In the genomic region with DNA sequence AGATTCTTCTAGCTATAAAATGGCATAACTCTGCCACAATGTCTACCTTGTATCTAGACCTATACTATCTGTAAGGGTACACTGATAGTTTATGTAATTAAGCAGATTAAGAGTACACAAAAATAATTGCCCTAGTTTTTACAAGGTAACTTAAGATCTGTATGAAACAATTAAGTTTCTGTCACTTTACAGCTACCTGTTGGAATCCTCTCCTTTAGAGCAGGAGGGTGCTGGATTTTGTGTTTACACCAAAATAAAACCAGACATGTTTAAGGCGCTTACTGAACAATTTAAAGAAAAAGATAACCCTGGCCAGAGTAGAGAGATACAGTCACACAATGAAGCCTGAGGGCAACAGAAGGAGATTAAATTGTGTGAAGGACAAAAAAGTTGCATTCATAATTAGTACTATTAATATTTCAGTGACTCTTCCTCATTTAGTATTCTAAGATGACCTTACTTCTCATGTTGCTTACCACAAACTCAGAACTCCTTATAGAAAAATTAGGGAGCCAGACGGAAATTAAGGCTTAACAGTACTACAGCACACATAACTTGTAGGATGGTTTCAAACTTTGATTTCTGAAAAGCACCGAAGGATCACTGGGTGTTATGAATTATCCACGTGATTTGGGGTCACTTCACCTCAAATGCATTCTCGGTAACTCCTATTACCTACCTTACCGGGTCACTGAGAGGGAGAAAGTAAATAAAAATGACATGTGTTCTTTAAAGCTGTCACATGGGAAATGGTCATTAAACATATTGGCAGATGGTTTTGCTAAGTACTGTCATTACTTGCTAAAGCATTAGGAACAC, we compare ENCODE assay signal across 8 cellular contexts. TPM values are rescaled to one million over a fixed set of nuclear protein-coding genes. Genes with fewer than 3 reads are reported as not detected.
DNase-seq lines count a peak whose midpoint lies in the region; ATAC-seq and TF ChIP-seq lines count a peak whose summit lies in the region.

No MANE protein-coding gene starts in this region.

- H3K4me1 Mint-ChIP-seq in activated T-cell treated with anti-CD3 and anti-CD28 coated beads, Interleukin-2, amount 50 U/mL, for 24 hours (ENCODE audit: low read depth): peaks cover 56% of the 10 kb centered on the region
- H3K4me1 Mint-ChIP-seq in T-cell: peaks cover 56 to 58% (median 57%) of the 10 kb centered on the region in 3 donors

- CTCF ChIA-PET in T-cell (lab: Charles Lee): interaction anchor here (0.5 to 2.7 kb wide), 6 partner anchors 20 to 400 kb away, joined by 3 to 9 read pairs (median 4); no protein-coding TSS in a partner anchor

- peak overlapping the region in 20 of 21 experiments; percentile 94 to 100 (median 99) for H3K27ac ChIP-seq in skin epidermis

- H3K27ac Mint-ChIP-seq in activated T-cell treated with anti-CD3 and anti-CD28 coated beads, Interleukin-2, amount 50 U/mL, for 24 hours: peak overlapping the region; percentile 99
- peak overlapping the region; percentile 99 for H3K27ac Mint-ChIP-seq in T-cell

- no peak for TF ChIP-seq CTCF in foreskin fibroblast (IDR thresholded peaks at IDR 0.05; ENCODE audit: low read depth, low read length)

- POLR2A ChIA-PET in T-cell (lab: Charles Lee): interaction anchor here in 1 of 2 donors (0.5 to 0.6 kb wide), 2 partner anchors 37 to 130 kb away, joined by 3 read pairs; no protein-coding TSS in a partner anchor

- H3K4me3 ChIP-seq in foreskin fibroblast (ENCODE audit: low read depth in 1 of 2, low read length in 2 of 2) (peak overlapping the region; percentile 79 to 100), skin epidermis (peak overlapping the region; percentile 53 to 99 (median 77))

- no peaks in the 10 kb centered on the region for H3K9me3 Mint-ChIP-seq in activated T-cell treated with anti-CD3 and anti-CD28 coated beads, Interleukin-2, amount 50 U/mL, for 24 hours
- H3K9me3 Mint-ChIP-seq in T-cell: no peaks in the 10 kb centered on the region

- H3K27me3 Mint-ChIP-seq in activated T-cell treated with anti-CD3 and anti-CD28 coated beads, Interleukin-2, amount 50 U/mL, for 24 hours: no peaks in the 10 kb centered on the region
- H3K27me3 Mint-ChIP-seq in T-cell: no peaks in the 10 kb centered on the region

- H3K36me3 Mint-ChIP-seq in activated T-cell treated with anti-CD3 and anti-CD28 coated beads, Interleukin-2, amount 50 U/mL, for 24 hours (ENCODE audit: low read depth): peaks cover 53% of the 10 kb centered on the region
- peaks cover 25% of the 10 kb centered on the region for H3K36me3 Mint-ChIP-seq in T-cell

- in situ Hi-C loops in ACHN (cut with HindIII; ENCODE audit: low pct_ligation_motif_present, low pct_unique_long_range_greater_than_20kb, low sequenced_read_pairs): no loop called here

- peak overlapping the region; percentile 93 for H3K4me3 Mint-ChIP-seq in activated T-cell treated with anti-CD3 and anti-CD28 coated beads, Interleukin-2, amount 50 U/mL, for 24 hours
- H3K4me3 Mint-ChIP-seq in T-cell: peak overlapping the region; percentile 91 to 97 (median 92)

- DNase-seq in activated T-cell treated with anti-CD3 and anti-CD28 coated beads, Interleukin-2, amount 50 U/mL, for 24 hours: no peak
- DNase-seq in activated T-cell treated with anti-CD3 and anti-CD28 coated beads for 4 hours (no peak), T-cell (no peak), foreskin fibroblast (no peak), ACHN (no peak), SIG-M5 treated with dmso at 0.1 percent for 504 hours (lab: John Stamatoyannopoulos, UW; ENCODE audit: unreplicated experiment) (no peak)

- ATAC-seq in HG02970 (IDR thresholded peaks at IDR 0.05; ENCODE audit: low FRiP score, unreplicated experiment) (peak; percentile 41), T-cell (replicated peaks in 1 of 4) (no peak)

RNA-seq across cellular contexts. Expression of a gene that starts 1.0 kb away (rescaled TPM):
- 10 to 100 TPM; 48.2 to 77.4 (median 69.4) TPM for total RNA-seq in T-cell
